Comparison of ENCODE assay signal across 8 cellular contexts in genomic region chr22:32265882-32266767, GRCh38. TPM values are rescaled to one million over a fixed set of nuclear protein-coding genes. Genes with fewer than 3 reads are reported as not detected.
DNase-seq lines count a peak whose midpoint lies in the region; ATAC-seq and TF ChIP-seq lines count a peak whose summit lies in the region.

No MANE protein-coding gene starts in this region.

- no peak for TF ChIP-seq POLR2A in breast epithelium (IDR thresholded peaks at IDR 0.05)

- H3K27me3 ChIP-seq in WERI-Rb-1 (ENCODE audit: insufficient read depth, low read depth, severe bottlenecking) (peaks cover 29% of the 10 kb centered on the region), breast epithelium (no peaks in the 10 kb centered on the region), kidney epithelial cell (ENCODE audit: control insufficient read depth, insufficient read depth, low read length) (no peaks in the 10 kb centered on the region)

- H3K4me3 ChIP-seq in WERI-Rb-1 (ENCODE audit: low read depth, low read length) (no peak overlapping the region), breast epithelium (peak overlapping the region in 2 of 3 donors; percentile 6 to 21), kidney epithelial cell (ENCODE audit: low read depth, low read length) (no peak overlapping the region)

- H3K4me1 ChIP-seq in breast epithelium = no peaks in the 10 kb centered on the region

- H3K36me3 ChIP-seq in WERI-Rb-1 (no peaks in the 10 kb centered on the region), breast epithelium (no peaks in the 10 kb centered on the region), kidney epithelial cell (ENCODE audit: control insufficient read depth, insufficient read depth, low read length) (no peaks in the 10 kb centered on the region)

- H3K27ac ChIP-seq in WERI-Rb-1 (no peak overlapping the region), breast epithelium (no peak overlapping the region)

- TF ChIP-seq CTCF in WERI-Rb-1 (IDR thresholded peaks at IDR 0.05; ENCODE audit: low read depth, low read length) (peak; percentile 79), breast epithelium (IDR thresholded peaks at IDR 0.05) (peak; percentile 38 to 68 (median 63)), kidney epithelial cell (IDR thresholded peaks at IDR 0.05; ENCODE audit: insufficient read depth, low read length, poor library complexity, severe bottlenecking) (peak; percentile 92)

- no peak for ATAC-seq in GM18502 (IDR thresholded peaks at IDR 0.05; ENCODE audit: poor library complexity, unreplicated experiment)

- intact Hi-C loops in breast epithelium (cut with DNase I; ENCODE audit: low total_unique reads) = no loop called here

- H3K9me3 ChIP-seq in WERI-Rb-1 (ENCODE audit: severe bottlenecking) (peaks cover 4% of the 10 kb centered on the region), breast epithelium (no peaks in the 10 kb centered on the region)

- DNase-seq in SHP77 (lab: John Stamatoyannopoulos, UW) (peak; percentile 50 to 68), SHP77 treated with DMSO at 0.1 percent for 48 hours (lab: John Stamatoyannopoulos, UW) (no peak), NCI-H2081 treated with DMSO at 0.1 percent for 48 hours (lab: John Stamatoyannopoulos, UW) (peak; percentile 6), WERI-Rb-1 (peak; percentile 60), breast epithelium (ENCODE audit: low spot score in 2 of 2) (peak in 1 of 2 donors; percentile 33), kidney epithelial cell (ENCODE audit: low read depth) (peak; percentile 7)
- DNase-seq in stimulated activated CD4-positive, alpha-beta T cell treated with anti-CD3 and anti-CD28 coated beads, Interleukin-1b, Interleukin-23, amount 100 ng/mL, for 48 hours = peak; percentile 79

RNA-seq across cellular contexts. Expression of gene SLC5A4, which starts 11.0 kb away (rescaled TPM):
- total RNA-seq in breast epithelium = 1 to 10 TPM in 1 of 3 donors, under 1 TPM in 1, not detected in 1; 0.16 to 1.3 TPM
- total RNA-seq in kidney epithelial cell = 0.79 TPM in 1 of 2 replicates, not detected in the other

Comparison
In these comparisons a context has a peak if more than half of its experiments do, and no peak if none do; other contexts are left out.
1. H3K4me3 ChIP-seq: peak in breast epithelium (2 of 3); none in WERI-Rb-1 (single experiment) and kidney epithelial cell (single experiment).
2. Peak in every context shown above with its lines, with median percentiles within 50 percentile points of each other: CTCF ChIP-seq.